Comparison of ENCODE assay signal across 1 cellular context in the genomic region with DNA sequence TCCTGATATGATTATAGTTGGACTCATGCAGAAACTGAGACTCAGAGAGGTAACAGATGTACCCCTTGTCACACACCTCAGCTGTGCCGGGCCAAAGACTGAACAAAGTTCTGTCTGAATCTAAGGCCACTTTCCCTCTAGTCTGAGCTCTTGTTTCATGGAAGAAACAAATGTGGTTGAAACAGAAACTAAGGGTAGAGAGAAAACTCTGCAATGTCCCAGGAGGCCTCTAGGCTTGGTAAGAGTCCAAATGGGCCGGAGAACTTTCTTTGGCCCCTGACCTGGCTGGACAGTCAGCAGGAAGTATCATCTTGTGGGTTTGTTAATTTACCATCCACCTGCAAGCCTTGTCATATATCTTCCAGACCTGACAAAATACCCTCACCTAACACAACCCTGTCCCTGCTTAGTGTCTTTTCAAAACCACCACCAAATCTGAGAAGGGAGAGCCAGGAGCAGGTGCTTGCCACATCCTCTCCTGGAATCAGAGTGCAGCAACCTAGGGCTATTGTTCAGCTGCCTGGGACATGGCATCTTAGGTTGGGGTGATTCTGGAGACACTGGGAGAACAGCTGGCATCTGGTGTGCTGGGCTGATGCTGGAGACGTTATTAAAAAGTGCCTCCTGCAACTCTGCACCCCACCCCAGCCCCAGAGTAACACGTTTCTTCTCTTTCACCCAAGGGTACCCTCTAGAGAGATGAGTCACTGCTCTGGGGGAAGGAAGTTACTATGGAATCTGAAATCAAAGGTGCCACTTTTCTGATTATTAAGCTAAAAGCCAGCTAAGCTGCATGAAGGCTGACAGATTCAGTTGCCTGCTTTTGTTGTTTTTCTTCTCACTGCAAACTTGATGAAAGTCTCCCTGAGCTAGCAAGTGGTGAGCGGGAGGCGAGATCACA.
TF ChIP-seq lines count a peak whose summit lies in the region.

No MANE protein-coding gene starts in this region.

TF ChIP-seq in WTC11, 78 proteins besides CTCF, POLR2A, EP300 and RAD21:
- TF ChIP-seq FOXK1 (CRISPR knock-in tag; IDR thresholded peaks at IDR 0.05) (no peak), ATF1 (CRISPR knock-in tag; IDR thresholded peaks at IDR 0.05) (no peak), PRRX2 (CRISPR knock-in tag; IDR thresholded peaks at IDR 0.05) (no peak)
- TF ChIP-seq, protein P1, sequence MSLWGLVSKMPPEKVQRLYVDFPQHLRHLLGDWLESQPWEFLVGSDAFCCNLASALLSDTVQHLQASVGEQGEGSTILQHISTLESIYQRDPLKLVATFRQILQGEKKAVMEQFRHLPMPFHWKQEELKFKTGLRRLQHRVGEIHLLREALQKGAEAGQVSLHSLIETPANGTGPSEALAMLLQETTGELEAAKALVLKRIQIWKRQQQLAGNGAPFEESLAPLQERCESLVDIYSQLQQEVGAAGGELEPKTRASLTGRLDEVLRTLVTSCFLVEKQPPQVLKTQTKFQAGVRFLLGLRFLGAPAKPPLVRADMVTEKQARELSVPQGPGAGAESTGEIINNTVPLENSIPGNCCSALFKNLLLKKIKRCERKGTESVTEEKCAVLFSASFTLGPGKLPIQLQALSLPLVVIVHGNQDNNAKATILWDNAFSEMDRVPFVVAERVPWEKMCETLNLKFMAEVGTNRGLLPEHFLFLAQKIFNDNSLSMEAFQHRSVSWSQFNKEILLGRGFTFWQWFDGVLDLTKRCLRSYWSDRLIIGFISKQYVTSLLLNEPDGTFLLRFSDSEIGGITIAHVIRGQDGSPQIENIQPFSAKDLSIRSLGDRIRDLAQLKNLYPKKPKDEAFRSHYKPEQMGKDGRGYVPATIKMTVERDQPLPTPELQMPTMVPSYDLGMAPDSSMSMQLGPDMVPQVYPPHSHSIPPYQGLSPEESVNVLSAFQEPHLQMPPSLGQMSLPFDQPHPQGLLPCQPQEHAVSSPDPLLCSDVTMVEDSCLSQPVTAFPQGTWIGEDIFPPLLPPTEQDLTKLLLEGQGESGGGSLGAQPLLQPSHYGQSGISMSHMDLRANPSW (CRISPR knock-in tag; conservative IDR thresholded peaks at IDR 0.05; ENCODE audit: low read depth), result no peak
- TF ChIP-seq, protein P2, sequence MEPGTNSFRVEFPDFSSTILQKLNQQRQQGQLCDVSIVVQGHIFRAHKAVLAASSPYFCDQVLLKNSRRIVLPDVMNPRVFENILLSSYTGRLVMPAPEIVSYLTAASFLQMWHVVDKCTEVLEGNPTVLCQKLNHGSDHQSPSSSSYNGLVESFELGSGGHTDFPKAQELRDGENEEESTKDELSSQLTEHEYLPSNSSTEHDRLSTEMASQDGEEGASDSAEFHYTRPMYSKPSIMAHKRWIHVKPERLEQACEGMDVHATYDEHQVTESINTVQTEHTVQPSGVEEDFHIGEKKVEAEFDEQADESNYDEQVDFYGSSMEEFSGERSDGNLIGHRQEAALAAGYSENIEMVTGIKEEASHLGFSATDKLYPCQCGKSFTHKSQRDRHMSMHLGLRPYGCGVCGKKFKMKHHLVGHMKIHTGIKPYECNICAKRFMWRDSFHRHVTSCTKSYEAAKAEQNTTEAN (CRISPR knock-in tag; IDR thresholded peaks at IDR 0.05), result no peak
- TF ChIP-seq, protein P3, sequence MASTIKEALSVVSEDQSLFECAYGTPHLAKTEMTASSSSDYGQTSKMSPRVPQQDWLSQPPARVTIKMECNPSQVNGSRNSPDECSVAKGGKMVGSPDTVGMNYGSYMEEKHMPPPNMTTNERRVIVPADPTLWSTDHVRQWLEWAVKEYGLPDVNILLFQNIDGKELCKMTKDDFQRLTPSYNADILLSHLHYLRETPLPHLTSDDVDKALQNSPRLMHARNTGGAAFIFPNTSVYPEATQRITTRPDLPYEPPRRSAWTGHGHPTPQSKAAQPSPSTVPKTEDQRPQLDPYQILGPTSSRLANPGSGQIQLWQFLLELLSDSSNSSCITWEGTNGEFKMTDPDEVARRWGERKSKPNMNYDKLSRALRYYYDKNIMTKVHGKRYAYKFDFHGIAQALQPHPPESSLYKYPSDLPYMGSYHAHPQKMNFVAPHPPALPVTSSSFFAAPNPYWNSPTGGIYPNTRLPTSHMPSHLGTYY (CRISPR knock-in tag; IDR thresholded peaks at IDR 0.05), result no peak
